Comparison of ENCODE assay signal across 17 cellular contexts in the genomic region with DNA sequence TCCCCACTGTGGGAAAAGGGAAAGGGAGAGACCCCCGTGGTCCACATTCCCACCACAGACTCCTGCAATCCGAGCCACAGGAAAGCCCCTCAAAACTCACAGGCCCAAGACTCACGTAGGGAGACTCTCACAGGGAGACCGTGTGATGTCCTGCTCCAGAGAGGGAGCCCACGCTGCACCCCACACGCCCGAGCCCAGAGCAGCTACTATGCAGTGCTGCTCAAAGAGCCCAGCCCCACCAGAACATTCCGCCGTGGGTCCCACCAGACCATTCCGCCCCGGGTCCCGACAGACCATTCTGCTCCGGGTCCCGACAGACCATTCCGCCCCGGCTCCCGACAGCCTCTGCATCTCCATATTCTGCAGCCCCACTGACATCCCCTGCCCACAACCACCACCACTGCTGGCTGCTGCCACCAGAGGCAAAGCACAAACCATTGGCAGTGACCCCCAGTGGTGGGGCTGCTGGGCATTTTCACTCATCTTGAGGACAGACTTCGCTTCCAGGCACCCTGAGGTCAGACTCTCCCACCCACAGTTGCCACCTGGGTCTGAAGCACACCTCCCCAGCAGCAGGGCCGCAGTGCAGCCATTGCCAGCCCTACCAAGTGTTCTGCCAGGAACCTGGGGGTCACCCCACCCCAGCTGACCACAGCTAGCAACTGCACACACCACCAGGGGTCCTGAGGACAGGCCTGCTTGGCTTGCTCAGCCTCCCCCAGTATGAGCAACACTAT.
A peak's percentile ranks its signal among the peaks of the same experiment; 100 is the strongest.
DNase-seq lines count a peak whose midpoint lies in the region; ATAC-seq and TF ChIP-seq lines count a peak whose summit lies in the region.
"Had no signal": no experiment of that assay in that cellular context is flagged by ENCODE, and none has a peak within 500 bp of the region (broad histone marks: within the 10 kb centered on the region; RNA-seq: fewer than 3 reads in every experiment).

No MANE protein-coding gene starts in this region.

- intact Hi-C loops in posterior vena cava (cut with DNase I) (no loop called here), PC-3 (cut with micrococcal nuclease) (no loop called here)

- no peaks in the 10 kb centered on the region; the same call in 1 of the 2 replicates for H3K27me3 Mint-ChIP-seq in HFFc6 (ENCODE audit: insufficient read depth)

- H3K4me2 ChIP-seq in PC-3 (ENCODE audit: low read length), result no peak overlapping the region
- H3K4me2 ChIP-seq: BLaER1 had no signal

- H3K27me3 ChIP-seq in PC-3 (ENCODE audit: low read length), result no peaks in the 10 kb centered on the region
- H3K27me3 ChIP-seq: BLaER1 had no signal

- no peaks in the 10 kb centered on the region for H3F3A ChIP-seq in PC-3 (ENCODE audit: low read length, unreplicated experiment)

- peaks cover 12% of the 10 kb centered on the region for H3K36me3 Mint-ChIP-seq in HFFc6 (ENCODE audit: low read depth)
- H3K36me3 Mint-ChIP-seq: CD14-positive monocyte; CD4-positive, alpha-beta memory T cell had no signal

- CTCF ChIA-PET in PC-3 (lab: Charles Lee), result no interaction called here

- no peak for TF ChIP-seq CTCF in GM13976 (IDR thresholded peaks at IDR 0.05; ENCODE audit: borderline replicate concordance, control extremely low read depth, extremely low read depth, insufficient read depth, missing control alignments)
- no peak for TF ChIP-seq CTCF in PC-3 (conservative IDR thresholded peaks at IDR 0.05; ENCODE audit: low read depth, low read length)
- no peak for TF ChIP-seq CTCF in HFFc6 (IDR thresholded peaks at IDR 0.05)

- peaks cover 49% of the 10 kb centered on the region for H3K9me3 Mint-ChIP-seq in HFFc6

- H3K4me3 Mint-ChIP-seq in HFFc6, result no peak overlapping the region
- H3K4me3 Mint-ChIP-seq: CD14-positive monocyte had no signal

- H3K9ac ChIP-seq in PC-3 (ENCODE audit: low read length), result no peak overlapping the region
- H3K9ac ChIP-seq: BLaER1 had no signal

- in situ Hi-C loops in GM13976 (cut with MboI; ENCODE audit: low sequenced_read_pairs, unreplicated experiment), result no loop called here

- H3K4me1 Mint-ChIP-seq in HFFc6 (ENCODE audit: low read depth), result no peaks in the 10 kb centered on the region
- H3K4me1 Mint-ChIP-seq: CD4-positive, alpha-beta memory T cell had no signal

- no peaks in the 10 kb centered on the region for H3K36me3 ChIP-seq in PC-3 (ENCODE audit: low read depth, low read length)
- H3K36me3 ChIP-seq: BLaER1 had no signal

- no peaks in the 10 kb centered on the region for H4K20me1 ChIP-seq in PC-3 (ENCODE audit: low read length)
- H4K20me1 ChIP-seq: BLaER1 had no signal

- no peak overlapping the region for H3K4me3 ChIP-seq in PC-3 (ENCODE audit: low read length)
- H3K4me3 ChIP-seq: BLaER1 had no signal

- no TSS peak for BruUV-seq in PC-3 (replicated peaks; lab: Mats Ljungman, UMichigan)

- H3K27ac ChIP-seq in PC-3 (ENCODE audit: low read length), result no peak overlapping the region
- H3K27ac ChIP-seq: BLaER1 had no signal

- ATAC-seq in left lobe of liver, result no peak
- no peak for ATAC-seq in PC-3
- ATAC-seq in HG03378 (IDR thresholded peaks at IDR 0.05; ENCODE audit: unreplicated experiment), result no peak

- no peaks in the 10 kb centered on the region for H3K79me2 ChIP-seq in PC-3 (ENCODE audit: low read length)

- no peaks in the 10 kb centered on the region for H3K9me2 ChIP-seq in PC-3 (replicated peaks; ENCODE audit: low read length)

- POLR2A ChIA-PET in PC-3 (lab: Charles Lee; ENCODE audit: unreplicated experiment), result no interaction called here

- no peak overlapping the region for H3K27ac Mint-ChIP-seq in HFFc6
- H3K27ac Mint-ChIP-seq: CD4-positive, alpha-beta memory T cell had no signal

- H3K4me1 ChIP-seq in PC-3 (ENCODE audit: insufficient read depth, low read length), result no peaks in the 10 kb centered on the region
- H3K4me1 ChIP-seq: BLaER1 had no signal

- DNase-seq in GM13976 (ENCODE audit: low spot score), result peak; percentile 10
- peak; percentile 36 for DNase-seq in ecto neural progenitor cell (ENCODE audit: low spot score)
- peak; percentile 24 for DNase-seq in left lobe of liver (ENCODE audit: low spot score)
- DNase-seq in posterior vena cava (ENCODE audit: low spot score), result peak; percentile 76
- DNase-seq in PC-3, result no peak
- DNase-seq in HFFc6, result no peak
- no peak for DNase-seq in activated CD8-positive, alpha-beta memory T cell treated with anti-CD3 and anti-CD28 coated beads for 24 hours
- DNase-seq: 8988T, DMS153, DMS79, GDM1, HCEC 1CT, IMR-90 had no signal

- H3K9me3 ChIP-seq in PC-3 (ENCODE audit: low read length), result no peaks in the 10 kb centered on the region

- no peak overlapping the region for H2AFZ ChIP-seq in PC-3 (ENCODE audit: low read length)

Comparison
In these comparisons a context has a peak if more than half of its experiments do, and no peak if none do; other contexts are left out.
1. DNase-seq: peak in GM13976 (single experiment), ecto neural progenitor cell (single experiment), left lobe of liver (single experiment) and posterior vena cava (single experiment); none in PC-3 (single experiment), HFFc6 (single experiment) and activated CD8-positive, alpha-beta memory T cell treated with anti-CD3 and anti-CD28 coated beads for 24 hours (single experiment).